ENCODE assay signal across 9 cellular contexts in the genomic region with DNA sequence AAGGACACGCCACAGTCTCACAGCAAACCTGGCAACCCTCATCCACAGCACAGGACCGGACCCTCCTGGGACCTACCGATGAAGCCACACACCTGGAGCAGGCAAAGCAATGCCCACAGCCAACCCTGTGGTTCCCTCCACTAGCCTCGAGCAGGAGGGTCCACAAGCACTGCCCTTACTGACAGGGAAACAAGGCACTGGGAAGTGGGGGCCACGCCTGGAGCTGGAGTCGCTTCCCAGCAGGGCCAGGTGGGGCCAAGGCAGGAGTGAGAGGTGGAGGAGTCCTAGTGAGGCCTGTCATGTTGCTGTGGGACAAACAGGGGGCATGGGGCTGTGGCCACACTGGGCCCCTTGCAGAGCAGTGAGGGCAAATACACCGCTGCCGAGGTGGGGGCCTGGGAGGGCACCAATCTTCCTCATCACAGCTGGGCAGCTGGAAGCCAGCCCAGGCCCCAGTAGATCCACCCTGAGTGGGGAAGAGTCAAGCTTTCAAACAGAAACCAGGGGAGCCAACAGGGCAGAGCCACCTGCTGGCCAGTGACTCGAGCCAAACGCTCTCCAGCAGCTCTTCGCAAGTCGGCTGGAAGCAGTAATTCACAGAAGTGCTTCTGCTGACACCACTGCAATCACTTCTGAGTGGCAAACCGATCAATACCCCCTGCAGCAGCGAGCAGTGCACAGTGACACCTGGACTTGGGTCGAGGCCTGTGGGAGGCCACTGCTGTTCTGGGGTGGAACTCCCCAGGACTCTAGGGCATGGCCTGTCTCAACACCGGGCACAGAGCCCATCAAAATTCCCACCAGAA. TPM values are rescaled to one million over a fixed set of nuclear protein-coding genes. Genes with fewer than 3 reads are reported as not detected.
DNase-seq lines count a peak whose midpoint lies in the region; ATAC-seq and TF ChIP-seq lines count a peak whose summit lies in the region.
"Had no signal": no experiment of that assay in that cellular context is flagged by ENCODE, and none has a peak within 500 bp of the region (broad histone marks: within the 10 kb centered on the region; RNA-seq: fewer than 3 reads in every experiment).

No MANE protein-coding gene starts in this region.

- DNase-seq in CD14-positive monocyte (ENCODE audit: low spot score) (peak; percentile 36), Karpas-422 (peak; percentile 60), WERI-Rb-1 (peak; percentile 66), left lobe of liver (ENCODE audit: low spot score) (peak; percentile 58), GM19240 (ENCODE audit: insufficient read length, low spot score) (no peak), inferior parietal cortex (ENCODE audit: extremely low spot score) (no peak)

- no peak overlapping the region for H3K9ac ChIP-seq in Karpas-422 (ENCODE audit: low read length)

- H3K79me2 ChIP-seq in Karpas-422 (ENCODE audit: low read length), result no peaks in the 10 kb centered on the region

- intact Hi-C loops in CD14-positive monocyte (cut with micrococcal nuclease), result no loop called here

- no peaks in the 10 kb centered on the region for H3K36me3 Mint-ChIP-seq in CD14-positive monocyte

- TF ChIP-seq CTCF in CD14-positive monocyte (IDR thresholded peaks at IDR 0.05), result no peak
- peak; percentile 87 for TF ChIP-seq CTCF in WERI-Rb-1 (IDR thresholded peaks at IDR 0.05; ENCODE audit: low read depth, low read length)

- H3K4me3 ChIP-seq in Karpas-422 (ENCODE audit: low read length) (no peak overlapping the region), WERI-Rb-1 (ENCODE audit: low read depth, low read length) (no peak overlapping the region)

- H3K27me3 Mint-ChIP-seq in CD14-positive monocyte (ENCODE audit: low read depth in 3 of 3), result peaks cover 1 to 10% (median 2%) of the 10 kb centered on the region in 3 donors

- H3K36me3 ChIP-seq in Karpas-422 (ENCODE audit: insufficient read depth, low read length), result no peaks in the 10 kb centered on the region
- peaks cover 24% of the 10 kb centered on the region for H3K36me3 ChIP-seq in WERI-Rb-1

- no peaks in the 10 kb centered on the region for H3K27me3 ChIP-seq in Karpas-422 (ENCODE audit: low read length)
- H3K27me3 ChIP-seq in WERI-Rb-1 (ENCODE audit: insufficient read depth, low read depth, severe bottlenecking), result no peaks in the 10 kb centered on the region

- ATAC-seq in left lobe of liver (peak; percentile 88), HG03439 (IDR thresholded peaks at IDR 0.05; ENCODE audit: unreplicated experiment) (no peak), GM21717 (IDR thresholded peaks at IDR 0.05; ENCODE audit: unreplicated experiment) (no peak)

- no peak overlapping the region for H3K27ac Mint-ChIP-seq in CD14-positive monocyte

- no peaks in the 10 kb centered on the region for H3K9me3 ChIP-seq in Karpas-422 (ENCODE audit: low read length)
- H3K9me3 ChIP-seq in WERI-Rb-1 (ENCODE audit: severe bottlenecking), result no peaks in the 10 kb centered on the region

- H3K4me2 ChIP-seq in Karpas-422 (ENCODE audit: low read depth, low read length, poor library complexity, severe bottlenecking), result no peak overlapping the region

- no peaks in the 10 kb centered on the region for H3K4me1 ChIP-seq in Karpas-422 (ENCODE audit: low read length)

- no peak overlapping the region for H3K27ac ChIP-seq in Karpas-422 (ENCODE audit: low read length)
- H3K27ac ChIP-seq in WERI-Rb-1, result peak overlapping the region; percentile 6; the same call in 1 of the 2 replicates

- no peaks in the 10 kb centered on the region; the same call in 1 of the 2 replicates for H4K20me1 ChIP-seq in Karpas-422 (ENCODE audit: insufficient read depth, low read depth, low read length)

- H3K9me2 ChIP-seq in Karpas-422 (replicated peaks; ENCODE audit: insufficient read depth, low read length), result no peaks in the 10 kb centered on the region

- peaks cover 7% of the 10 kb centered on the region for H3K4me1 Mint-ChIP-seq in CD14-positive monocyte

- H3K4me3 Mint-ChIP-seq in CD14-positive monocyte, result no peak overlapping the region

- H2AFZ ChIP-seq in Karpas-422 (ENCODE audit: low read length), result no peak overlapping the region

- H3K9me3 Mint-ChIP-seq in CD14-positive monocyte, result peaks cover 0 to under 1% (median 0%) of the 10 kb centered on the region in 7 donors

RNA-seq across cellular contexts. Expression of a gene that starts 13.7 kb away (rescaled TPM):
- not detected for polyA plus RNA-seq in CD14-positive monocyte
- not detected in 2 replicates for total RNA-seq in Karpas-422 (2014; rRNA removed; shearing (Covaris generic); ENCODE audit: low replicate concordance)
- not detected for total RNA-seq in left lobe of liver
- total RNA-seq: endothelial cell of umbilical vein had no signal

RNA-seq across cellular contexts. Expression of a gene that starts 36.5 kb away (rescaled TPM):
- polyA plus RNA-seq in CD14-positive monocyte, result not detected
- total RNA-seq in Karpas-422 (2014; rRNA removed; shearing (Covaris generic); ENCODE audit: low replicate concordance), result 0.47 TPM in 1 of 2 replicates, not detected in the other
- total RNA-seq in left lobe of liver, result 0.45 TPM

RNA-seq across cellular contexts. Expression of a gene that starts 43.2 kb away (rescaled TPM):
- polyA plus RNA-seq in CD14-positive monocyte, result not detected
- not detected in 2 replicates for total RNA-seq in Karpas-422 (2014; rRNA removed; shearing (Covaris generic); ENCODE audit: low replicate concordance)
- not detected for total RNA-seq in left lobe of liver
- total RNA-seq: endothelial cell of umbilical vein had no signal
- polyA plus RNA-seq: endothelial cell of umbilical vein had no signal

Comparison
In these comparisons a context has a peak if more than half of its experiments do, and no peak if none do; other contexts are left out.
1. DNase-seq: peak in CD14-positive monocyte (single experiment), Karpas-422 (single experiment), WERI-Rb-1 (single experiment) and left lobe of liver (single experiment); none in GM19240 (single experiment) and inferior parietal cortex (single experiment).